Comparison of ENCODE assay signal across 24 cellular contexts in genomic region chr4:106414366-106414765, GRCh38. TPM values are rescaled to one million over a fixed set of nuclear protein-coding genes. Genes with fewer than 3 reads are reported as not detected.
DNase-seq lines count a peak whose midpoint lies in the region; ATAC-seq and TF ChIP-seq lines count a peak whose summit lies in the region.
"Had no signal": no experiment of that assay in that cellular context is flagged by ENCODE, and none has a peak within 500 bp of the region (broad histone marks: within the 10 kb centered on the region; RNA-seq: fewer than 3 reads in every experiment).

No MANE protein-coding gene starts in this region.

- H3K9me3 ChIP-seq in Caco-2 = peaks cover 20% of the 10 kb centered on the region; the same call in 1 of the 2 replicates
- H3K9me3 ChIP-seq: A549; BLaER1 treated with 17β-estradiol and CSF1 and Interleukin-3, amounts not matched to agents 10 nM and 100 nM had no signal

- CTCF ChIA-PET in Caco-2 (lab: Charles Lee) = no interaction called here

- intact Hi-C loops in Caco-2 (cut with micrococcal nuclease; ENCODE audit: unreplicated experiment) = no loop called here

- BruUV-seq in Caco-2 (replicated peaks; lab: Mats Ljungman, UMichigan) = no TSS peak

- peak overlapping the region; percentile 8 for H3K4me3 Mint-ChIP-seq in Caco-2 (ENCODE audit: unreplicated experiment)
- H3K4me3 Mint-ChIP-seq: CD8-positive, alpha-beta memory T cell had no signal

- H3K4me1 ChIP-seq in Caco-2 = peaks cover 85% of the 10 kb centered on the region
- H3K4me1 ChIP-seq: A549; BLaER1 treated with 17β-estradiol and CSF1 and Interleukin-3, amounts not matched to agents 10 nM and 100 nM had no signal

- H3K4me3 ChIP-seq in Caco-2 (ENCODE audit: low read depth, low read length) (no peak overlapping the region), choroid plexus epithelial cell (ENCODE audit: low read depth, low read length) (no peak overlapping the region)
- H3K4me3 ChIP-seq: A549; BLaER1 treated with 17β-estradiol and CSF1 and Interleukin-3, amounts not matched to agents 10 nM and 100 nM; GM12878 had no signal

- no peaks in the 10 kb centered on the region for H3K27me3 Mint-ChIP-seq in Caco-2 (ENCODE audit: insufficient read depth, unreplicated experiment)

- ATAC-seq in GM21825 (IDR thresholded peaks at IDR 0.05; ENCODE audit: unreplicated experiment) = no peak
- ATAC-seq: A549, GM12878 had no signal

- TF ChIP-seq CTCF in Caco-2 (IDR thresholded peaks at IDR 0.05; ENCODE audit: insufficient read depth in 1 of 2, low read depth in 1 of 2, low read length in 1 of 2, severe bottlenecking in 1 of 2, unreplicated experiment in 1 of 2) (no peak), choroid plexus epithelial cell (conservative IDR thresholded peaks at IDR 0.05; ENCODE audit: low read depth, low read length) (no peak), GM13976 (IDR thresholded peaks at IDR 0.05; ENCODE audit: borderline replicate concordance, control extremely low read depth, extremely low read depth, insufficient read depth, missing control alignments) (no peak)

- in situ Hi-C loops in GM13976 (cut with MboI; ENCODE audit: low sequenced_read_pairs, unreplicated experiment) = no loop called here

- POLR2A ChIA-PET in Caco-2 (lab: Charles Lee) = no interaction called here

- DNase-seq in Caco-2 = no peak
- peak; percentile 29 for DNase-seq in HCEC 1CT
- peak; percentile 26 for DNase-seq in choroid plexus epithelial cell (ENCODE audit: low read depth)
- DNase-seq in kidney tubule cell (ENCODE audit: low spot score) = peak; percentile 26
- DNase-seq in nucleus accumbens (lab: John Stamatoyannopoulos, UW) = no peak
- DNase-seq in GM13976 (ENCODE audit: low spot score) = no peak
- DNase-seq in effector CD4-positive, alpha-beta T cell = no peak
- DNase-seq: CD8-positive, alpha-beta memory T cell; DMS 273 treated with DMSO at 0.1 percent for 48 hours; KG1; NCI-H1105 treated with DMSO at 0.1 percent for 48 hours; NCI-H1694; NCI-H2081 treated with DMSO at 0.1 percent for 48 hours; NCI-H774; OCI-M1; SHP77 had no signal

- peaks cover 33% of the 10 kb centered on the region for H3K9me3 Mint-ChIP-seq in Caco-2 (ENCODE audit: unreplicated experiment)

- H3K4me1 Mint-ChIP-seq in Caco-2 (ENCODE audit: low read depth, unreplicated experiment) = peaks cover 53% of the 10 kb centered on the region
- H3K4me1 Mint-ChIP-seq: CD8-positive, alpha-beta memory T cell had no signal

- no peaks in the 10 kb centered on the region for H3K27me3 ChIP-seq in Caco-2 (replicated peaks; ENCODE audit: control insufficient read depth, insufficient read depth, low read length)
- H3K27me3 ChIP-seq: BLaER1 treated with 17β-estradiol and CSF1 and Interleukin-3, amounts not matched to agents 10 nM and 100 nM had no signal

- peaks cover 15% of the 10 kb centered on the region for H3K36me3 Mint-ChIP-seq in Caco-2 (ENCODE audit: insufficient read depth, unreplicated experiment)

- peak overlapping the region; percentile 92 for H3K27ac Mint-ChIP-seq in Caco-2 (ENCODE audit: unreplicated experiment)
- H3K27ac Mint-ChIP-seq: CD8-positive, alpha-beta memory T cell had no signal

- no peaks in the 10 kb centered on the region for H3K36me3 ChIP-seq in Caco-2 (ENCODE audit: control insufficient read depth, insufficient read depth, low read length)
- H3K36me3 ChIP-seq: BLaER1 treated with 17β-estradiol and CSF1 and Interleukin-3, amounts not matched to agents 10 nM and 100 nM had no signal

RNA-seq across cellular contexts. Expression of gene GIMD1, which starts 45.8 kb away (rescaled TPM):
- total RNA-seq in Caco-2 (2022) = 0.35 TPM in 1 of 2 replicates, not detected in the other
- total RNA-seq: CD8-positive, alpha-beta memory T cell; GM12878; H4; HT-29; NCI-H460; RPMI7951 had no signal

Comparison
In these comparisons a context has a peak if more than half of its experiments do, and no peak if none do; other contexts are left out.
1. DNase-seq: peak in HCEC 1CT (single experiment), choroid plexus epithelial cell (single experiment) and kidney tubule cell (single experiment); none in Caco-2 (0 of 2), nucleus accumbens (0 of 56), GM13976 (single experiment) and effector CD4-positive, alpha-beta T cell (single experiment).